8 cellular contexts compared by ENCODE assay signal in genomic region chr17:7886227-7887037, GRCh38. TPM values are rescaled to one million over a fixed set of nuclear protein-coding genes. Genes with fewer than 3 reads are reported as not detected.
DNase-seq lines count a peak whose midpoint lies in the region; TF ChIP-seq lines count a peak whose summit lies in the region.

No MANE protein-coding gene starts in this region.

- no peaks in the 10 kb centered on the region for H3K27me3 ChIP-seq in prostate gland (replicated peaks; ENCODE audit: insufficient read depth)

- peak; percentile 15 for TF ChIP-seq POLR2A in prostate gland (IDR thresholded peaks at IDR 0.05)

- H3K4me1 ChIP-seq in prostate gland (replicated peaks), result peaks cover 21% of the 10 kb centered on the region

- H3K27ac ChIP-seq in prostate gland, result peak overlapping the region; percentile 97 to 99

- H3K9me3 ChIP-seq in prostate gland, result no peaks in the 10 kb centered on the region

- H3K4me3 ChIP-seq in foreskin fibroblast (ENCODE audit: low read depth in 1 of 2, low read length in 2 of 2) (peak overlapping the region; percentile 74 to 88), prostate gland (peak overlapping the region; percentile 77 to 90)

- H3K36me3 ChIP-seq in prostate gland, result peaks cover 5 to 7% of the 10 kb centered on the region in 2 donors

- intact Hi-C loops in prostate gland (cut with DNase I), result no loop called here

- peak; percentile 33 for DNase-seq in NCI-H345 (lab: John Stamatoyannopoulos, UW)
- no peak for DNase-seq in NCI-H345 treated with DMSO at 0.1 percent for 48 hours (lab: John Stamatoyannopoulos, UW; ENCODE audit: unreplicated experiment)
- peak; percentile 66 for DNase-seq in NCI-H748 (lab: John Stamatoyannopoulos, UW; ENCODE audit: unreplicated experiment)
- DNase-seq in activated T-cell treated with anti-CD3 and anti-CD28 coated beads, Interleukin-2, amount 50 U/mL, for 48 hours, result peak; percentile 72 to 73
- DNase-seq in foreskin fibroblast, result peak in 1 of 2 donors; percentile 54
- peak; percentile 68 for DNase-seq in prostate gland (ENCODE audit: low spot score)
- no peak for DNase-seq in cerebellum (ENCODE audit: low spot score)
- no peak for DNase-seq in mesenteric fat pad (ENCODE audit: low spot score)

- 2% methylated on average over 30 of the region's 30 CpGs for WGBS in prostate gland

- TF ChIP-seq CTCF in foreskin fibroblast (IDR thresholded peaks at IDR 0.05; ENCODE audit: low read depth, low read length), result no peak
- TF ChIP-seq CTCF in prostate gland (IDR thresholded peaks at IDR 0.05), result peak in 1 of 4 experiments; percentile 15

RNA-seq across cellular contexts. Expression of gene CHD3, which starts 2.2 kb away (rescaled TPM):
- total RNA-seq in prostate gland, result 100 to 1,000 TPM; 166 to 196 TPM
- 121 TPM for total RNA-seq in cerebellum
- 40.9 TPM for total RNA-seq in mesenteric fat pad

RNA-seq across cellular contexts. Expression of gene CYB5D1, which starts 28.6 kb away (rescaled TPM):
- total RNA-seq in prostate gland (10 to 100 TPM in 1 of 2 donors, 1 to 10 TPM in 1; 5.7 to 20.8 TPM), cerebellum (15.3 TPM), mesenteric fat pad (16.7 TPM)

RNA-seq across cellular contexts. Expression of gene NAA38, which starts 29.1 kb away (rescaled TPM):
- total RNA-seq in prostate gland, result 100 to 1,000 TPM in 1 of 2 donors, 10 to 100 TPM in 1; 74.6 to 163 TPM
- 28.6 TPM for total RNA-seq in cerebellum
- total RNA-seq in mesenteric fat pad, result 68.3 TPM

RNA-seq across cellular contexts. Expression of gene RNF227, which starts 29.7 kb away (rescaled TPM):
- 10 to 100 TPM in 1 of 2 donors, 1 to 10 TPM in 1; 7.8 to 32.4 TPM for total RNA-seq in prostate gland
- total RNA-seq in cerebellum, result 2.8 TPM
- total RNA-seq in mesenteric fat pad, result 0.80 TPM

RNA-seq across cellular contexts. Expression of gene TMEM88, which starts 31.6 kb away (rescaled TPM):
- total RNA-seq in prostate gland (10 to 100 TPM; 11.1 to 15.7 TPM), cerebellum (3.2 TPM), mesenteric fat pad (34.2 TPM)

Comparison
In these comparisons a context has a peak if more than half of its experiments do, and no peak if none do; other contexts are left out.
1. DNase-seq: peak in NCI-H345 (single experiment), NCI-H748 (single experiment), activated T-cell treated with anti-CD3 and anti-CD28 coated beads, Interleukin-2, amount 50 U/mL, for 48 hours (2 of 2) and prostate gland (single experiment); none in NCI-H345 treated with DMSO at 0.1 percent for 48 hours (single experiment), cerebellum (single experiment) and mesenteric fat pad (single experiment).